In genomic region chr6:138343112-138343511, GRCh38 we compare ENCODE assay signal across 34 cellular contexts. TPM values are rescaled to one million over a fixed set of nuclear protein-coding genes. Genes with fewer than 3 reads are reported as not detected.
"Had no signal": no experiment of that assay in that cellular context is flagged by ENCODE, and none has a peak within 500 bp of the region (broad histone marks: within the 10 kb centered on the region; RNA-seq: fewer than 3 reads in every experiment).

No MANE protein-coding gene starts in this region.

- H3K4me1 ChIP-seq: psoas muscle, thyroid gland, tibial nerve, upper lobe of left lung, vagina had no signal

- H3K36me3 Mint-ChIP-seq: naive B cell; naive thymus-derived CD8-positive, alpha-beta T cell; natural killer cell treated with Interleukin-12 subunit alpha and Interleukin-12 subunit beta and Interleukin-15 and Interleukin-18, amount 100 ng/mL, for 72 hours; stimulated activated effector memory CD8-positive, alpha-beta T cell treated with anti-CD3 and anti-CD28 coated beads, Interleukin-12 subunit alpha, Interleukin-12 subunit beta, amount 100 ng/mL, for 72 hours; stimulated activated naive B cell treated with anti-CD40 and anti-IgM and Interleukin-4, amounts not matched to agents 10 μg/mL and 1 μg/mL and 100 μg/mL, for 72 hours had no signal

- H3K4me1 Mint-ChIP-seq: naive thymus-derived CD8-positive, alpha-beta T cell; nephron progenitor cell; neural crest cell; stimulated activated effector memory CD8-positive, alpha-beta T cell treated with anti-CD3 and anti-CD28 coated beads, Interleukin-12 subunit alpha, Interleukin-12 subunit beta, amount 100 ng/mL, for 72 hours; stimulated activated naive B cell treated with anti-CD40 and anti-IgM and Interleukin-4, amounts not matched to agents 10 μg/mL and 1 μg/mL and 100 μg/mL, for 72 hours had no signal

- H3K9ac ChIP-seq: parathyroid adenoma had no signal

- H3K27ac Mint-ChIP-seq: naive B cell; naive thymus-derived CD8-positive, alpha-beta T cell; natural killer cell treated with Interleukin-12 subunit alpha and Interleukin-12 subunit beta and Interleukin-15 and Interleukin-18, amount 100 ng/mL, for 72 hours; nephron progenitor cell; progenitor cell of endocrine pancreas; stimulated activated effector memory CD8-positive, alpha-beta T cell treated with anti-CD3 and anti-CD28 coated beads, Interleukin-12 subunit alpha, Interleukin-12 subunit beta, amount 100 ng/mL, for 72 hours; stimulated activated naive B cell treated with anti-CD40 and anti-IgM and Interleukin-4, amounts not matched to agents 10 μg/mL and 1 μg/mL and 100 μg/mL, for 72 hours; stimulated activated naive CD8-positive, alpha-beta T cell treated with anti-CD3 and anti-CD28 coated beads, Interleukin-15, Interleukin-2, amounts not matched to agents 100 ng/mL and 50 ng/mL, for 24 hours had no signal

- H3K4me3 ChIP-seq: ovary, psoas muscle, skin epidermis, stomach, thoracic aorta, thyroid gland, tibial nerve, upper lobe of left lung, vagina had no signal

- H3K9me3 ChIP-seq: neutrophil, ovary, psoas muscle, stomach, thoracic aorta, thyroid gland, tibial nerve, upper lobe of left lung, vagina had no signal

- H3K27me3 ChIP-seq: neutrophil, ovary, stomach, thyroid gland, tibial nerve, upper lobe of left lung, vagina had no signal

- H3K9me3 Mint-ChIP-seq: naive B cell; naive thymus-derived CD8-positive, alpha-beta T cell; natural killer cell treated with Interleukin-12 subunit alpha and Interleukin-12 subunit beta and Interleukin-15 and Interleukin-18, amount 100 ng/mL, for 72 hours; nephron progenitor cell; neural crest cell; stimulated activated effector memory CD8-positive, alpha-beta T cell treated with anti-CD3 and anti-CD28 coated beads, Interleukin-12 subunit alpha, Interleukin-12 subunit beta, amount 100 ng/mL, for 72 hours; stimulated activated naive B cell treated with anti-CD40 and anti-IgM and Interleukin-4, amounts not matched to agents 10 μg/mL and 1 μg/mL and 100 μg/mL, for 72 hours; stimulated activated naive CD8-positive, alpha-beta T cell treated with anti-CD3 and anti-CD28 coated beads, Interleukin-15, Interleukin-2, amounts not matched to agents 100 ng/mL and 50 ng/mL, for 24 hours had no signal

- H3K27me3 Mint-ChIP-seq: progenitor cell of endocrine pancreas had no signal

- DNase-seq: naive B cell; naive thymus-derived CD8-positive, alpha-beta T cell; nephron progenitor cell; nucleus accumbens; ovary; posterior cingulate gyrus; psoas muscle; right cardiac atrium; stimulated activated CD4-positive, alpha-beta T cell treated with anti-CD3 and anti-CD28 coated beads, Interleukin-15, amount 100 ng/mL, for 24 hours; stimulated activated CD4-positive, alpha-beta T cell treated with anti-CD3 and anti-CD28 coated beads, Interleukin-4, amount 100 ng/mL, for 24 hours; stimulated activated naive B cell treated with anti-CD40 and anti-IgM and Interleukin-4, amounts not matched to agents 10 μg/mL and 1 μg/mL and 100 μg/mL, for 72 hours; stimulated activated naive CD4-positive, alpha-beta T cell treated with Interleukin-2 at 50 U/mL for 16 hours; stomach; thyroid gland; trophoblast cell; upper lobe of left lung had no signal

- H3K4me3 Mint-ChIP-seq: naive B cell; naive thymus-derived CD8-positive, alpha-beta T cell; natural killer cell treated with Interleukin-12 subunit alpha and Interleukin-12 subunit beta and Interleukin-15 and Interleukin-18, amount 100 ng/mL, for 72 hours; nephron progenitor cell; neural crest cell; stimulated activated effector memory CD8-positive, alpha-beta T cell treated with anti-CD3 and anti-CD28 coated beads, Interleukin-12 subunit alpha, Interleukin-12 subunit beta, amount 100 ng/mL, for 72 hours; stimulated activated naive B cell treated with anti-CD40 and anti-IgM and Interleukin-4, amounts not matched to agents 10 μg/mL and 1 μg/mL and 100 μg/mL, for 72 hours; stimulated activated naive CD8-positive, alpha-beta T cell treated with anti-CD3 and anti-CD28 coated beads, Interleukin-15, Interleukin-2, amounts not matched to agents 100 ng/mL and 50 ng/mL, for 24 hours had no signal

- H3K79me2 ChIP-seq: parathyroid adenoma had no signal

- ATAC-seq: naive thymus-derived CD8-positive, alpha-beta T cell; natural killer cell treated with Interleukin-12 subunit alpha and Interleukin-12 subunit beta and Interleukin-15 and Interleukin-18, amount 100 ng/mL, for 72 hours; psoas muscle; right cardiac atrium; sciatic nerve; stimulated activated effector memory CD8-positive, alpha-beta T cell treated with anti-CD3 and anti-CD28 coated beads, Interleukin-12 subunit alpha, Interleukin-12 subunit beta, amount 100 ng/mL, for 72 hours; stimulated activated naive B cell treated with anti-CD40 and anti-IgM and Interleukin-4, amounts not matched to agents 10 μg/mL and 1 μg/mL and 100 μg/mL, for 72 hours had no signal

- FAIRE-seq: urothelium cell line had no signal

- H3K27ac ChIP-seq: neutrophil, ovary, parathyroid adenoma, psoas muscle, skin epidermis, stomach, thoracic aorta, thyroid gland, tibial nerve, upper lobe of left lung, vagina had no signal

- H3K36me3 ChIP-seq: neutrophil, ovary, thoracic aorta, thyroid gland, tibial nerve, vagina had no signal

RNA-seq across cellular contexts. Expression of gene SMIM28, which starts 34.6 kb away (rescaled TPM):
- total RNA-seq: naive thymus-derived CD8-positive, alpha-beta T cell; natural killer cell treated with Interleukin-12 subunit alpha and Interleukin-12 subunit beta and Interleukin-15 and Interleukin-18, amount 100 ng/mL, for 72 hours; neural crest cell; osteoblast; ovary; progenitor cell of endocrine pancreas; psoas muscle; renal cortical epithelial cell; right cardiac atrium; sciatic nerve; stomach; subcutaneous adipose tissue; temporal lobe; thoracic aorta; thyroid gland; tibial nerve; upper lobe of left lung; ureter; vagina had no signal
- polyA plus RNA-seq: naive thymus-derived CD8-positive, alpha-beta T cell; ovary; psoas muscle; right cardiac atrium; stomach had no signal
